In the genomic region with DNA sequence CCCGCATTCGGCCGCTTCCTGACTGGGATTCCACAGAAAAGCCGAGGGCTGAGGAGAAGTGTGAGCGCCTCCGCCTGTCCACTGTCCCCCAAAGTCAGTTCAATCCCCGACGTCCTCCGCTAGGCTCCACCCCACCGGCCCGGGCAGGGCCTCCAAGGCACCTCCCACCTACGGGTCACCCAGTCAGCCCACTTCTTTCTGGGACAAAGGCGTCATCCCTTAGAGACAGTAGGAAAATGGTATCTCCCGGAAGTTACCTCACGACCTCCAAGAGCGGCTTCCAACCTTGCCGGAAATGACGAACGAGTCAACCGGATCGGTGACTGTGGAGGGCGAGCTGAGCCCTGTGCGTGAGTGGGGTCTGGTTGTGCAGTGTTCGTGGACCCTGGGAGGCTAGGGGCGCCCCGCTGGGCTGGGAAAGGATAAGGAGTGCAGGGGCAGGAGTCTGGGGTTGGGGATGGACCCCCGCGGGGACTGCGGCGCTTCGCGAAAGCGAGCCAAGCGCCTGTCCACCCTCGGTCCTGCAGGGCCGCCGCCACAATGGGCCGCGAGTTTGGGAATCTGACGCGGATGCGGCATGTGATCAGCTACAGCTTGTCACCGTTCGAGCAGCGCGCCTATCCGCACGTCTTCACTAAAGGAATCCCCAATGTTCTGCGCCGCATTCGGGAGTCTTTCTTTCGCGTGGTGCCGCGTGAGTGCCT, we compare ENCODE assay signal across 1 cellular context.
A peak's percentile ranks its signal among the peaks of the same experiment; 100 is the strongest.
TF ChIP-seq lines count a peak whose summit lies in the region.

A gene with protein sequence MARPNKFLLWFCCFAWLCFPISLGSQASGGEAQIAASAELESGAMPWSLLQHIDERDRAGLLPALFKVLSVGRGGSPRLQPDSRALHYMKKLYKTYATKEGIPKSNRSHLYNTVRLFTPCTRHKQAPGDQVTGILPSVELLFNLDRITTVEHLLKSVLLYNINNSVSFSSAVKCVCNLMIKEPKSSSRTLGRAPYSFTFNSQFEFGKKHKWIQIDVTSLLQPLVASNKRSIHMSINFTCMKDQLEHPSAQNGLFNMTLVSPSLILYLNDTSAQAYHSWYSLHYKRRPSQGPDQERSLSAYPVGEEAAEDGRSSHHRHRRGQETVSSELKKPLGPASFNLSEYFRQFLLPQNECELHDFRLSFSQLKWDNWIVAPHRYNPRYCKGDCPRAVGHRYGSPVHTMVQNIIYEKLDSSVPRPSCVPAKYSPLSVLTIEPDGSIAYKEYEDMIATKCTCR (minus strand): TSS at position 128 of the 704 bp plus-strand sequence. CDS start 1,936 bp downstream, outside the sequence.
A gene (plus strand): TSS at position 301 of the 704 bp plus-strand sequence. CDS start 240 bp downstream, at position 541.

TF ChIP-seq in K562, 482 proteins besides CTCF, POLR2A, EP300 and RAD21 (continued from another document and continues in another):
- TF ChIP-seq, protein P1, sequence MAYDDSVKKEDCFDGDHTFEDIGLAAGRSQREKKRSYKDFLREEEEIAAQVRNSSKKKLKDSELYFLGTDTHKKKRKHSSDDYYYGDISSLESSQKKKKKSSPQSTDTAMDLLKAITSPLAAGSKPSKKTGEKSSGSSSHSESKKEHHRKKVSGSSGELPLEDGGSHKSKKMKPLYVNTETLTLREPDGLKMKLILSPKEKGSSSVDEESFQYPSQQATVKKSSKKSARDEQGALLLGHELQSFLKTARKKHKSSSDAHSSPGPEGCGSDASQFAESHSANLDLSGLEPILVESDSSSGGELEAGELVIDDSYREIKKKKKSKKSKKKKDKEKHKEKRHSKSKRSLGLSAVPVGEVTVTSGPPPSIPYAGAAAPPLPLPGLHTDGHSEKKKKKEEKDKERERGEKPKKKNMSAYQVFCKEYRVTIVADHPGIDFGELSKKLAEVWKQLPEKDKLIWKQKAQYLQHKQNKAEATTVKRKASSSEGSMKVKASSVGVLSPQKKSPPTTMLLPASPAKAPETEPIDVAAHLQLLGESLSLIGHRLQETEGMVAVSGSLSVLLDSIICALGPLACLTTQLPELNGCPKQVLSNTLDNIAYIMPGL (CRISPR knock-in tag; IDR thresholded peaks at IDR 0.05), result no peak; the same call in 1 of the 2 replicates
- no peak for TF ChIP-seq NCOR1 (IDR thresholded peaks at IDR 0.05)
- no peak for TF ChIP-seq HNRNPUL1 (IDR thresholded peaks at IDR 0.05; ENCODE audit: low read length)
- peak; percentile 90 for TF ChIP-seq POLR2AphosphoS2 (IDR thresholded peaks at IDR 0.05; ENCODE audit: low read length)
- TF ChIP-seq TEAD2 (tag; IDR thresholded peaks at IDR 0.05), result no peak
- TF ChIP-seq HMG20A (CRISPR knock-in tag; conservative IDR thresholded peaks at IDR 0.05), result no peak
- TF ChIP-seq COPS2 (conservative IDR thresholded peaks at IDR 0.05), result no peak
- no peak for TF ChIP-seq FOS (IDR thresholded peaks at IDR 0.05; ENCODE audit: extremely low read depth, insufficient read length)
- TF ChIP-seq KAT2B (IDR thresholded peaks at IDR 0.05; ENCODE audit: low read depth, low read length), result no peak
- TF ChIP-seq EWSR1 (IDR thresholded peaks at IDR 0.05; ENCODE audit: borderline replicate concordance, low read depth, partially characterized antibody), result no peak
- TF ChIP-seq CBX2 (IDR thresholded peaks at IDR 0.05; ENCODE audit: insufficient read depth, low read length, poor library complexity, severe bottlenecking), result no peak
- TF ChIP-seq, protein P2, sequence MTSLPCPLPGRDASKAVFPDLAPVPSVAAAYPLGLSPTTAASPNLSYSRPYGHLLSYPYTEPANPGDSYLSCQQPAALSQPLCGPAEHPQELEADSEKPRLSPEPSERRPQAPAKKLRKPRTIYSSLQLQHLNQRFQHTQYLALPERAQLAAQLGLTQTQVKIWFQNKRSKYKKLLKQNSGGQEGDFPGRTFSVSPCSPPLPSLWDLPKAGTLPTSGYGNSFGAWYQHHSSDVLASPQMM (CRISPR knock-in tag; IDR thresholded peaks at IDR 0.05), result no peak
- TF ChIP-seq BRD9 (IDR thresholded peaks at IDR 0.05; ENCODE audit: low read depth, partially characterized antibody), result no peak
- TF ChIP-seq, protein P3, sequence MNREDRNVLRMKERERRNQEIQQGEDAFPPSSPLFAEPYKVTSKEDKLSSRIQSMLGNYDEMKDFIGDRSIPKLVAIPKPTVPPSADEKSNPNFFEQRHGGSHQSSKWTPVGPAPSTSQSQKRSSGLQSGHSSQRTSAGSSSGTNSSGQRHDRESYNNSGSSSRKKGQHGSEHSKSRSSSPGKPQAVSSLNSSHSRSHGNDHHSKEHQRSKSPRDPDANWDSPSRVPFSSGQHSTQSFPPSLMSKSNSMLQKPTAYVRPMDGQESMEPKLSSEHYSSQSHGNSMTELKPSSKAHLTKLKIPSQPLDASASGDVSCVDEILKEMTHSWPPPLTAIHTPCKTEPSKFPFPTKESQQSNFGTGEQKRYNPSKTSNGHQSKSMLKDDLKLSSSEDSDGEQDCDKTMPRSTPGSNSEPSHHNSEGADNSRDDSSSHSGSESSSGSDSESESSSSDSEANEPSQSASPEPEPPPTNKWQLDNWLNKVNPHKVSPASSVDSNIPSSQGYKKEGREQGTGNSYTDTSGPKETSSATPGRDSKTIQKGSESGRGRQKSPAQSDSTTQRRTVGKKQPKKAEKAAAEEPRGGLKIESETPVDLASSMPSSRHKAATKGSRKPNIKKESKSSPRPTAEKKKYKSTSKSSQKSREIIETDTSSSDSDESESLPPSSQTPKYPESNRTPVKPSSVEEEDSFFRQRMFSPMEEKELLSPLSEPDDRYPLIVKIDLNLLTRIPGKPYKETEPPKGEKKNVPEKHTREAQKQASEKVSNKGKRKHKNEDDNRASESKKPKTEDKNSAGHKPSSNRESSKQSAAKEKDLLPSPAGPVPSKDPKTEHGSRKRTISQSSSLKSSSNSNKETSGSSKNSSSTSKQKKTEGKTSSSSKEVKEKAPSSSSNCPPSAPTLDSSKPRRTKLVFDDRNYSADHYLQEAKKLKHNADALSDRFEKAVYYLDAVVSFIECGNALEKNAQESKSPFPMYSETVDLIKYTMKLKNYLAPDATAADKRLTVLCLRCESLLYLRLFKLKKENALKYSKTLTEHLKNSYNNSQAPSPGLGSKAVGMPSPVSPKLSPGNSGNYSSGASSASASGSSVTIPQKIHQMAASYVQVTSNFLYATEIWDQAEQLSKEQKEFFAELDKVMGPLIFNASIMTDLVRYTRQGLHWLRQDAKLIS (CRISPR knock-in tag; IDR thresholded peaks at IDR 0.05), result peak; percentile 96; the same call in 1 of the 2 replicates
- TF ChIP-seq ZNF347 (CRISPR knock-in tag; IDR thresholded peaks at IDR 0.05; ENCODE audit: low read depth), result no peak
- peak; percentile 73; the same call in 1 of the 2 replicates for TF ChIP-seq JUN (IDR thresholded peaks at IDR 0.05; ENCODE audit: borderline replicate concordance, low read depth, low read length)
- peak; percentile 22; the same call in 1 of the 2 replicates for TF ChIP-seq JUN (CRISPR knock-in tag; IDR thresholded peaks at IDR 0.05; ENCODE audit: borderline replicate concordance)
- no peak for TF ChIP-seq MIER1 (IDR thresholded peaks at IDR 0.05; ENCODE audit: low read depth)
- no peak for TF ChIP-seq MED1 (CRISPR knock-in tag; IDR thresholded peaks at IDR 0.05; ENCODE audit: borderline replicate concordance)
- no peak for TF ChIP-seq BDP1 (IDR thresholded peaks at IDR 0.05; ENCODE audit: insufficient read depth, insufficient read length)
- TF ChIP-seq ZNF184 (CRISPR knock-in tag; IDR thresholded peaks at IDR 0.05), result no peak
- TF ChIP-seq, protein P4, sequence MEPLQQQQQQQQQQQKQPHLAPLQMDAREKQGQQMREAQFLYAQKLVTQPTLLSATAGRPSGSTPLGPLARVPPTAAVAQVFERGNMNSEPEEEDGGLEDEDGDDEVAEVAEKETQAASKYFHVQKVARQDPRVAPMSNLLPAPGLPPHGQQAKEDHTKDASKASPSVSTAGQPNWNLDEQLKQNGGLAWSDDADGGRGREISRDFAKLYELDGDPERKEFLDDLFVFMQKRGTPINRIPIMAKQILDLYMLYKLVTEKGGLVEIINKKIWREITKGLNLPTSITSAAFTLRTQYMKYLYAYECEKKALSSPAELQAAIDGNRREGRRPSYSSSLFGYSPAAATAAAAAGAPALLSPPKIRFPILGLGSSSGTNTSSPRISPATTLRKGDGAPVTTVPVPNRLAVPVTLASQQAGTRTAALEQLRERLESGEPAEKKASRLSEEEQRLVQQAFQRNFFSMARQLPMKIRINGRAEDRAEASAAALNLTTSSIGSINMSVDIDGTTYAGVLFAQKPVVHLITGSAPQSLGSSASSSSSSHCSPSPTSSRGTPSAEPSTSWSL (CRISPR knock-in tag; IDR thresholded peaks at IDR 0.05; ENCODE audit: borderline replicate concordance), result no peak
- peak in 1 of 2 experiments; percentile 58; a peak in 1 of 4 replicates for TF ChIP-seq RCOR1 (IDR thresholded peaks at IDR 0.05; ENCODE audit: borderline replicate concordance in 1 of 2, low read depth in 2 of 2, low read length in 2 of 2)
- TF ChIP-seq ZBTB7A (IDR thresholded peaks at IDR 0.05; ENCODE audit: borderline replicate concordance, control insufficient read depth, low read depth, low read length), result peak; percentile 13; the same call in 1 of the 2 replicates
- no peak for TF ChIP-seq MECOM (CRISPR knock-in tag; IDR thresholded peaks at IDR 0.05)
- TF ChIP-seq ZNF146 (CRISPR knock-in tag; IDR thresholded peaks at IDR 0.05; ENCODE audit: unreplicated experiment), result no peak
- TF ChIP-seq RUNX1 (IDR thresholded peaks at IDR 0.05; ENCODE audit: low read depth), result no peak
- no peak for TF ChIP-seq SMARCA4 (IDR thresholded peaks at IDR 0.05)
- no peak for TF ChIP-seq ZZZ3 (IDR thresholded peaks at IDR 0.05)
- TF ChIP-seq SRF (CRISPR knock-in tag; IDR thresholded peaks at IDR 0.05), result peak in 1 of 2 experiments; percentile 67; a peak in 3 of 4 replicates
- TF ChIP-seq, protein P5, sequence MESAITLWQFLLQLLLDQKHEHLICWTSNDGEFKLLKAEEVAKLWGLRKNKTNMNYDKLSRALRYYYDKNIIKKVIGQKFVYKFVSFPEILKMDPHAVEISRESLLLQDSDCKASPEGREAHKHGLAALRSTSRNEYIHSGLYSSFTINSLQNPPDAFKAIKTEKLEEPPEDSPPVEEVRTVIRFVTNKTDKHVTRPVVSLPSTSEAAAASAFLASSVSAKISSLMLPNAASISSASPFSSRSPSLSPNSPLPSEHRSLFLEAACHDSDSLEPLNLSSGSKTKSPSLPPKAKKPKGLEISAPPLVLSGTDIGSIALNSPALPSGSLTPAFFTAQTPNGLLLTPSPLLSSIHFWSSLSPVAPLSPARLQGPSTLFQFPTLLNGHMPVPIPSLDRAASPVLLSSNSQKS (CRISPR knock-in tag; IDR thresholded peaks at IDR 0.05), result no peak
- TF ChIP-seq, protein P6, sequence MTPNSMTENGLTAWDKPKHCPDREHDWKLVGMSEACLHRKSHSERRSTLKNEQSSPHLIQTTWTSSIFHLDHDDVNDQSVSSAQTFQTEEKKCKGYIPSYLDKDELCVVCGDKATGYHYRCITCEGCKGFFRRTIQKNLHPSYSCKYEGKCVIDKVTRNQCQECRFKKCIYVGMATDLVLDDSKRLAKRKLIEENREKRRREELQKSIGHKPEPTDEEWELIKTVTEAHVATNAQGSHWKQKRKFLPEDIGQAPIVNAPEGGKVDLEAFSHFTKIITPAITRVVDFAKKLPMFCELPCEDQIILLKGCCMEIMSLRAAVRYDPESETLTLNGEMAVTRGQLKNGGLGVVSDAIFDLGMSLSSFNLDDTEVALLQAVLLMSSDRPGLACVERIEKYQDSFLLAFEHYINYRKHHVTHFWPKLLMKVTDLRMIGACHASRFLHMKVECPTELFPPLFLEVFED (CRISPR knock-in tag; conservative IDR thresholded peaks at IDR 0.05), result no peak
- TF ChIP-seq, protein P7, sequence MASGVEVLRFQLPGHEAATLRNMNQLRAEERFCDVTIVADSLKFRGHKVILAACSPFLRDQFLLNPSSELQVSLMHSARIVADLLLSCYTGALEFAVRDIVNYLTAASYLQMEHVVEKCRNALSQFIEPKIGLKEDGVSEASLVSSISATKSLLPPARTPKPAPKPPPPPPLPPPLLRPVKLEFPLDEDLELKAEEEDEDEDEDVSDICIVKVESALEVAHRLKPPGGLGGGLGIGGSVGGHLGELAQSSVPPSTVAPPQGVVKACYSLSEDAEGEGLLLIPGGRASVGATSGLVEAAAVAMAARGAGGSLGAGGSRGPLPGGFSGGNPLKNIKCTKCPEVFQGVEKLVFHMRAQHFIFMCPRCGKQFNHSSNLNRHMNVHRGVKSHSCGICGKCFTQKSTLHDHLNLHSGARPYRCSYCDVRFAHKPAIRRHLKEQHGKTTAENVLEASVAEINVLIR (CRISPR knock-in tag; IDR thresholded peaks at IDR 0.05), result peak; percentile 84
- TF ChIP-seq, protein P8, sequence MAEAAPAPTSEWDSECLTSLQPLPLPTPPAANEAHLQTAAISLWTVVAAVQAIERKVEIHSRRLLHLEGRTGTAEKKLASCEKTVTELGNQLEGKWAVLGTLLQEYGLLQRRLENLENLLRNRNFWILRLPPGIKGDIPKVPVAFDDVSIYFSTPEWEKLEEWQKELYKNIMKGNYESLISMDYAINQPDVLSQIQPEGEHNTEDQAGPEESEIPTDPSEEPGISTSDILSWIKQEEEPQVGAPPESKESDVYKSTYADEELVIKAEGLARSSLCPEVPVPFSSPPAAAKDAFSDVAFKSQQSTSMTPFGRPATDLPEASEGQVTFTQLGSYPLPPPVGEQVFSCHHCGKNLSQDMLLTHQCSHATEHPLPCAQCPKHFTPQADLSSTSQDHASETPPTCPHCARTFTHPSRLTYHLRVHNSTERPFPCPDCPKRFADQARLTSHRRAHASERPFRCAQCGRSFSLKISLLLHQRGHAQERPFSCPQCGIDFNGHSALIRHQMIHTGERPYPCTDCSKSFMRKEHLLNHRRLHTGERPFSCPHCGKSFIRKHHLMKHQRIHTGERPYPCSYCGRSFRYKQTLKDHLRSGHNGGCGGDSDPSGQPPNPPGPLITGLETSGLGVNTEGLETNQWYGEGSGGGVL (CRISPR knock-in tag; IDR thresholded peaks at IDR 0.05), result no peak
- TF ChIP-seq PRMT5 (CRISPR knock-in tag; IDR thresholded peaks at IDR 0.05), result no peak
- TF ChIP-seq PCBP1 (IDR thresholded peaks at IDR 0.05; ENCODE audit: low read depth, low read length, poor library complexity, severe bottlenecking), result no peak
- TF ChIP-seq, protein P9, sequence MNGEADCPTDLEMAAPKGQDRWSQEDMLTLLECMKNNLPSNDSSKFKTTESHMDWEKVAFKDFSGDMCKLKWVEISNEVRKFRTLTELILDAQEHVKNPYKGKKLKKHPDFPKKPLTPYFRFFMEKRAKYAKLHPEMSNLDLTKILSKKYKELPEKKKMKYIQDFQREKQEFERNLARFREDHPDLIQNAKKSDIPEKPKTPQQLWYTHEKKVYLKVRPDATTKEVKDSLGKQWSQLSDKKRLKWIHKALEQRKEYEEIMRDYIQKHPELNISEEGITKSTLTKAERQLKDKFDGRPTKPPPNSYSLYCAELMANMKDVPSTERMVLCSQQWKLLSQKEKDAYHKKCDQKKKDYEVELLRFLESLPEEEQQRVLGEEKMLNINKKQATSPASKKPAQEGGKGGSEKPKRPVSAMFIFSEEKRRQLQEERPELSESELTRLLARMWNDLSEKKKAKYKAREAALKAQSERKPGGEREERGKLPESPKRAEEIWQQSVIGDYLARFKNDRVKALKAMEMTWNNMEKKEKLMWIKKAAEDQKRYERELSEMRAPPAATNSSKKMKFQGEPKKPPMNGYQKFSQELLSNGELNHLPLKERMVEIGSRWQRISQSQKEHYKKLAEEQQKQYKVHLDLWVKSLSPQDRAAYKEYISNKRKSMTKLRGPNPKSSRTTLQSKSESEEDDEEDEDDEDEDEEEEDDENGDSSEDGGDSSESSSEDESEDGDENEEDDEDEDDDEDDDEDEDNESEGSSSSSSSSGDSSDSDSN (IDR thresholded peaks at IDR 0.05; ENCODE audit: borderline replicate concordance in 1 of 2, low read depth in 2 of 2, low read length in 2 of 2), result no peak
- no peak for TF ChIP-seq ZNF79 (CRISPR knock-in tag; IDR thresholded peaks at IDR 0.05; ENCODE audit: low read depth)
- TF ChIP-seq NCOA4 (IDR thresholded peaks at IDR 0.05; ENCODE audit: partially characterized antibody), result no peak
- no peak for TF ChIP-seq ZNF165 (CRISPR knock-in tag; IDR thresholded peaks at IDR 0.05; ENCODE audit: borderline replicate concordance)
